1 cellular context compared by ENCODE assay signal in genomic region chr18:55497825-55498403, GRCh38.
TF ChIP-seq lines count a peak whose summit lies in the region.

No MANE protein-coding gene starts in this region.

TF ChIP-seq in GM23338, 12 proteins besides CTCF, POLR2A, EP300 and RAD21 (continued from another document):
- TF ChIP-seq, protein P1, sequence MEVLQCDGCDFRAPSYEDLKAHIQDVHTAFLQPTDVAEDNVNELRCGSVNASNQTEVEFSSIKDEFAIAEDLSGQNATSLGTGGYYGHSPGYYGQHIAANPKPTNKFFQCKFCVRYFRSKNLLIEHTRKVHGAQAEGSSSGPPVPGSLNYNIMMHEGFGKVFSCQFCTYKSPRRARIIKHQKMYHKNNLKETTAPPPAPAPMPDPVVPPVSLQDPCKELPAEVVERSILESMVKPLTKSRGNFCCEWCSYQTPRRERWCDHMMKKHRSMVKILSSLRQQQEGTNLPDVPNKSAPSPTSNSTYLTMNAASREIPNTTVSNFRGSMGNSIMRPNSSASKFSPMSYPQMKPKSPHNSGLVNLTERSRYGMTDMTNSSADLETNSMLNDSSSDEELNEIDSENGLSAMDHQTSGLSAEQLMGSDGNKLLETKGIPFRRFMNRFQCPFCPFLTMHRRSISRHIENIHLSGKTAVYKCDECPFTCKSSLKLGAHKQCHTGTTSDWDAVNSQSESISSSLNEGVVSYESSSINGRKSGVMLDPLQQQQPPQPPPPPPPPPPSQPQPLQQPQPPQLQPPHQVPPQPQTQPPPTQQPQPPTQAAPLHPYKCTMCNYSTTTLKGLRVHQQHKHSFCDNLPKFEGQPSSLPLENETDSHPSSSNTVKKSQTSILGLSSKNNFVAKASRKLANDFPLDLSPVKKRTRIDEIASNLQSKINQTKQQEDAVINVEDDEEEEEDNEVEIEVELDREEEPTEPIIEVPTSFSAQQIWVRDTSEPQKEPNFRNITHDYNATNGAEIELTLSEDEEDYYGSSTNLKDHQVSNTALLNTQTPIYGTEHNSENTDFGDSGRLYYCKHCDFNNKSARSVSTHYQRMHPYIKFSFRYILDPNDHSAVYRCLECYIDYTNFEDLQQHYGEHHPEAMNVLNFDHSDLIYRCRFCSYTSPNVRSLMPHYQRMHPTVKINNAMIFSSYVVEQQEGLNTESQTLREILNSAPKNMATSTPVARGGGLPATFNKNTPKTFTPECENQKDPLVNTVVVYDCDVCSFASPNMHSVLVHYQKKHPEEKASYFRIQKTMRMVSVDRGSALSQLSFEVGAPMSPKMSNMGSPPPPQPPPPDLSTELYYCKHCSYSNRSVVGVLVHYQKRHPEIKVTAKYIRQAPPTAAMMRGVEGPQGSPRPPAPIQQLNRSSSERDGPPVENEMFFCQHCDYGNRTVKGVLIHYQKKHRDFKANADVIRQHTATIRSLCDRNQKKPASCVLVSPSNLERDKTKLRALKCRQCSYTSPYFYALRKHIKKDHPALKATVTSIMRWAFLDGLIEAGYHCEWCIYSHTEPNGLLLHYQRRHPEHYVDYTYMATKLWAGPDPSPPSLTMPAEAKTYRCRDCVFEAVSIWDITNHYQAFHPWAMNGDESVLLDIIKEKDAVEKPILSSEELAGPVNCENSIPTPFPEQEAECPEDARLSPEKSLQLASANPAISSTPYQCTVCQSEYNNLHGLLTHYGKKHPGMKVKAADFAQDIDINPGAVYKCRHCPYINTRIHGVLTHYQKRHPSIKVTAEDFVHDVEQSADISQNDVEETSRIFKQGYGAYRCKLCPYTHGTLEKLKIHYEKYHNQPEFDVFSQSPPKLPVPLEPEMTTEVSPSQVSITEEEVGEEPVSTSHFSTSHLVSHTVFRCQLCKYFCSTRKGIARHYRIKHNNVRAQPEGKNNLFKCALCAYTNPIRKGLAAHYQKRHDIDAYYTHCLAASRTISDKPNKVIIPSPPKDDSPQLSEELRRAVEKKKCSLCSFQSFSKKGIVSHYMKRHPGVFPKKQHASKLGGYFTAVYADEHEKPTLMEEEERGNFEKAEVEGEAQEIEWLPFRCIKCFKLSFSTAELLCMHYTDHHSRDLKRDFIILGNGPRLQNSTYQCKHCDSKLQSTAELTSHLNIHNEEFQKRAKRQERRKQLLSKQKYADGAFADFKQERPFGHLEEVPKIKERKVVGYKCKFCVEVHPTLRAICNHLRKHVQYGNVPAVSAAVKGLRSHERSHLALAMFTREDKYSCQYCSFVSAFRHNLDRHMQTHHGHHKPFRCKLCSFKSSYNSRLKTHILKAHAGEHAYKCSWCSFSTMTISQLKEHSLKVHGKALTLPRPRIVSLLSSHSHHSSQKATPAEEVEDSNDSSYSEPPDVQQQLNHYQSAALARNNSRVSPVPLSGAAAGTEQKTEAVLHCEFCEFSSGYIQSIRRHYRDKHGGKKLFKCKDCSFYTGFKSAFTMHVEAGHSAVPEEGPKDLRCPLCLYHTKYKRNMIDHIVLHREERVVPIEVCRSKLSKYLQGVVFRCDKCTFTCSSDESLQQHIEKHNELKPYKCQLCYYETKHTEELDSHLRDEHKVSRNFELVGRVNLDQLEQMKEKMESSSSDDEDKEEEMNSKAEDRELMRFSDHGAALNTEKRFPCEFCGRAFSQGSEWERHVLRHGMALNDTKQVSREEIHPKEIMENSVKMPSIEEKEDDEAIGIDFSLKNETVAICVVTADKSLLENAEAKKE (CRISPR knock-in tag; IDR thresholded peaks at IDR 0.05), result no peak
- TF ChIP-seq, protein P2, sequence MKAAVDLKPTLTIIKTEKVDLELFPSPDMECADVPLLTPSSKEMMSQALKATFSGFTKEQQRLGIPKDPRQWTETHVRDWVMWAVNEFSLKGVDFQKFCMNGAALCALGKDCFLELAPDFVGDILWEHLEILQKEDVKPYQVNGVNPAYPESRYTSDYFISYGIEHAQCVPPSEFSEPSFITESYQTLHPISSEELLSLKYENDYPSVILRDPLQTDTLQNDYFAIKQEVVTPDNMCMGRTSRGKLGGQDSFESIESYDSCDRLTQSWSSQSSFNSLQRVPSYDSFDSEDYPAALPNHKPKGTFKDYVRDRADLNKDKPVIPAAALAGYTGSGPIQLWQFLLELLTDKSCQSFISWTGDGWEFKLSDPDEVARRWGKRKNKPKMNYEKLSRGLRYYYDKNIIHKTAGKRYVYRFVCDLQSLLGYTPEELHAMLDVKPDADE (IDR thresholded peaks at IDR 0.05), result no peak
- no peak for TF ChIP-seq NANOG (IDR thresholded peaks at IDR 0.05; ENCODE audit: borderline replicate concordance)
- no peak for TF ChIP-seq EZH2 (IDR thresholded peaks at IDR 0.05; ENCODE audit: low read depth, unreplicated experiment)
- TF ChIP-seq CREB1 (CRISPR knock-in tag; IDR thresholded peaks at IDR 0.05; ENCODE audit: low read depth), result no peak
- no peak for TF ChIP-seq POLR2AphosphoS5 (IDR thresholded peaks at IDR 0.05; ENCODE audit: low read depth)
- no peak for TF ChIP-seq ZNF114 (CRISPR knock-in tag; IDR thresholded peaks at IDR 0.05)
